Comparison of ENCODE assay signal across 16 cellular contexts in genomic region chr3:134477938-134478337, GRCh38. TPM values are rescaled to one million over a fixed set of nuclear protein-coding genes. Genes with fewer than 3 reads are reported as not detected.
DNase-seq lines count a peak whose midpoint lies in the region; ATAC-seq and TF ChIP-seq lines count a peak whose summit lies in the region.
"Had no signal": no experiment of that assay in that cellular context is flagged by ENCODE, and none has a peak within 500 bp of the region (broad histone marks: within the 10 kb centered on the region; RNA-seq: fewer than 3 reads in every experiment).

No MANE protein-coding gene starts in this region.

- BruUV-seq in IMR-90 (replicated peaks; lab: Mats Ljungman, UMichigan): TSS peak; percentile 95

- dilution Hi-C loops in IMR-90 (cut with HindIII; ENCODE audit: low sequenced_read_pairs, unreplicated experiment): no loop called here

- no peaks in the 10 kb centered on the region for H3K27me3 Mint-ChIP-seq in brain

- H3K9me1 ChIP-seq in IMR-90 (ENCODE audit: insufficient read depth, low read length): peaks cover 23% of the 10 kb centered on the region

- POLR2A ChIA-PET in IMR-90 (lab: Charles Lee; ENCODE audit: unreplicated experiment): no interaction called here

- no peaks in the 10 kb centered on the region for H3K79me2 ChIP-seq in smooth muscle cell (ENCODE audit: low read depth)

- peak overlapping the region; percentile 62; the same call in 1 of the 2 replicates for H4K91ac ChIP-seq in IMR-90 (ENCODE audit: insufficient read depth, low read depth, low read length)

- H3K36me3 ChIP-seq in IMR-90 (ENCODE audit: control insufficient read depth, insufficient read depth, low read length): peaks cover 19% of the 10 kb centered on the region
- peaks cover 0 to 34% (median 13%) of the 10 kb centered on the region in 4 donors for H3K36me3 ChIP-seq in right lobe of liver
- H3K36me3 ChIP-seq in smooth muscle cell (ENCODE audit: low read depth): peaks cover 12% of the 10 kb centered on the region
- H3K36me3 ChIP-seq in Peyer's patch: peaks cover 0 to 56% (median 0%) of the 10 kb centered on the region in 3 donors

- H3K27ac ChIP-seq in IMR-90 (ENCODE audit: insufficient read depth, low read length) (peak overlapping the region; percentile 23; the same call in 1 of the 2 replicates), right lobe of liver (no peak overlapping the region), smooth muscle cell (ENCODE audit: low read depth) (peak overlapping the region; percentile 65), Peyer's patch (no peak overlapping the region)
- H3K27ac ChIP-seq: brain microvascular endothelial cell, WERI-Rb-1 had no signal

- H4K5ac ChIP-seq in IMR-90 (ENCODE audit: low read depth, low read length): peak overlapping the region; percentile 69; the same call in 1 of the 2 replicates

- peak overlapping the region; percentile 75 for H2BK120ac ChIP-seq in IMR-90 (ENCODE audit: low read depth, low read length)

- in situ Hi-C loops in IMR-90 (cut with MboI; ENCODE audit: low sequenced_read_pairs): loop anchor here (25.0 kb wide), 1 partner anchor 666 kb away; the partner anchor contains the start of gene SRPRB

- no peak for TF ChIP-seq CTCF in IMR-90 (conservative IDR thresholded peaks at IDR 0.05; ENCODE audit: low read depth, low read length)
- no peak for TF ChIP-seq CTCF in brain (conservative IDR thresholded peaks at IDR 0.05)
- no peak for TF ChIP-seq CTCF in right lobe of liver (IDR thresholded peaks at IDR 0.05)
- no peak for TF ChIP-seq CTCF in smooth muscle cell (IDR thresholded peaks at IDR 0.05; ENCODE audit: borderline replicate concordance, insufficient read depth, poor library complexity, severe bottlenecking)
- TF ChIP-seq CTCF in Peyer's patch (IDR thresholded peaks at IDR 0.05): no peak

- peak overlapping the region; percentile 79 for H3K14ac ChIP-seq in IMR-90 (replicated peaks; ENCODE audit: low read depth, low read length)

- peak overlapping the region; percentile 50; the same call in 2 of the 3 replicates for H2BK15ac ChIP-seq in IMR-90 (ENCODE audit: low read depth, low read length)

- no peak for TF ChIP-seq RAD21 in IMR-90 (IDR thresholded peaks at IDR 0.05; ENCODE audit: low read length)

- peaks cover 43% of the 10 kb centered on the region for H3K36me3 Mint-ChIP-seq in brain

- no peaks in the 10 kb centered on the region for H4K20me1 ChIP-seq in IMR-90 (ENCODE audit: insufficient read depth, low read length)
- H4K20me1 ChIP-seq in smooth muscle cell (ENCODE audit: low read depth): no peaks in the 10 kb centered on the region

- ATAC-seq in IMR-90 (ENCODE audit: low read depth) (peak; percentile 34), right lobe of liver (peak; percentile 48 to 69 (median 57)), HG03439 (IDR thresholded peaks at IDR 0.05; ENCODE audit: unreplicated experiment) (no peak)

- H3K18ac ChIP-seq in IMR-90 (ENCODE audit: low read depth, low read length): peak overlapping the region; percentile 71; the same call in 1 of the 2 replicates

- H2AK9ac ChIP-seq in IMR-90 (replicated peaks; ENCODE audit: low read depth, low read length, poor library complexity): no peak overlapping the region

- no peaks in the 10 kb centered on the region for H3K27me3 ChIP-seq in IMR-90 (ENCODE audit: control insufficient read depth, insufficient read depth, low read length)
- H3K27me3 ChIP-seq in right lobe of liver: no peaks in the 10 kb centered on the region
- H3K27me3 ChIP-seq in smooth muscle cell (ENCODE audit: low read depth): no peaks in the 10 kb centered on the region
- no peaks in the 10 kb centered on the region for H3K27me3 ChIP-seq in Peyer's patch
- H3K27me3 ChIP-seq: brain microvascular endothelial cell, transverse colon had no signal

- DNase-seq in IMR-90 (no peak), right lobe of liver (no peak), smooth muscle cell (lab: John Stamatoyannopoulos, UW; ENCODE audit: unreplicated experiment) (no peak), NCI-H187 (lab: John Stamatoyannopoulos, UW) (no peak), NCI-H146 (lab: John Stamatoyannopoulos, UW) (no peak), Peyer's patch (no peak)
- DNase-seq: activated effector memory CD4-positive, alpha-beta T cell treated with anti-CD3 and anti-CD28 coated beads, Interleukin-2, amount 50 U/mL, for 16 hours; brain microvascular endothelial cell; C1 segment of cervical spinal cord; posterior cingulate gyrus; stimulated activated CD4-positive, alpha-beta T cell treated with anti-CD3 and anti-CD28 coated beads, Interleukin-1b, Interleukin-23, amount 100 ng/mL, for 48 hours; stimulated activated CD8-positive, alpha-beta memory T cell treated with anti-CD3 and anti-CD28 coated beads, Interleukin-4, amount 100 ng/mL, for 48 hours; transverse colon; WERI-Rb-1 had no signal

- peak overlapping the region; percentile 24; the same call in 1 of the 2 replicates for H3K4me2 ChIP-seq in IMR-90 (ENCODE audit: low read depth, low read length)
- H3K4me2 ChIP-seq in smooth muscle cell: no peak overlapping the region

- peak overlapping the region in 1 of 2 experiments; percentile 13; a peak in 2 of 4 replicates for H4K8ac ChIP-seq in IMR-90 (ENCODE audit: low read depth in 2 of 2, low read length in 2 of 2)

- H3K9ac ChIP-seq in IMR-90 (ENCODE audit: low read depth, low read length) (no peak overlapping the region), smooth muscle cell (ENCODE audit: low read depth) (no peak overlapping the region)

- H2AFZ ChIP-seq in IMR-90 (replicated peaks; ENCODE audit: low read length, poor library complexity) (no peak overlapping the region), smooth muscle cell (ENCODE audit: low read depth) (no peak overlapping the region)

- H3K9me3 ChIP-seq in IMR-90 (ENCODE audit: control insufficient read depth, insufficient read depth, low read length): no peaks in the 10 kb centered on the region
- no peaks in the 10 kb centered on the region for H3K9me3 ChIP-seq in right lobe of liver
- H3K9me3 ChIP-seq in smooth muscle cell (replicated peaks; ENCODE audit: low read depth): no peaks in the 10 kb centered on the region
- no peaks in the 10 kb centered on the region for H3K9me3 ChIP-seq in Peyer's patch
- H3K9me3 ChIP-seq: transverse colon had no signal

- intact Hi-C loops in IMR-90 (cut with micrococcal nuclease): no loop called here
- intact Hi-C loops in right lobe of liver (cut with DNase I): loop anchor here (10.0 kb wide), 2 partner anchors 93 to 173 kb away; no protein-coding TSS in a partner anchor

- H3K56ac ChIP-seq in IMR-90 (ENCODE audit: extremely low read depth, insufficient read depth, low read length): no peak overlapping the region

- peak overlapping the region; percentile 72 for H2BK5ac ChIP-seq in IMR-90 (ENCODE audit: low read depth, low read length, poor library complexity, severe bottlenecking)

- peak overlapping the region; percentile 57; the same call in 1 of the 2 replicates for H2BK20ac ChIP-seq in IMR-90 (ENCODE audit: low read depth, low read length)

- H3K4ac ChIP-seq in IMR-90 (ENCODE audit: low read depth, low read length): peak overlapping the region; percentile 67; the same call in 1 of the 2 replicates

- H3K4me3 Mint-ChIP-seq in brain: no peak overlapping the region

- TF ChIP-seq POLR2A in IMR-90 (IDR thresholded peaks at IDR 0.05; ENCODE audit: low read depth, low read length) (no peak), right lobe of liver (IDR thresholded peaks at IDR 0.05) (no peak), Peyer's patch (IDR thresholded peaks at IDR 0.05) (no peak)

- H3F3A ChIP-seq in smooth muscle cell (ENCODE audit: low read depth): no peaks in the 10 kb centered on the region

- peak overlapping the region in 3 of 5 experiments; percentile 66 to 81 (median 71) for H3K27ac Mint-ChIP-seq in brain

- no peaks in the 10 kb centered on the region for H3K9me3 Mint-ChIP-seq in brain

- H2AK5ac ChIP-seq in IMR-90 (ENCODE audit: low read depth, low read length): peak overlapping the region; percentile 36; the same call in 1 of the 2 replicates

- H3K4me3 ChIP-seq in IMR-90 (ENCODE audit: insufficient read depth, low read depth, low read length) (no peak overlapping the region), right lobe of liver (no peak overlapping the region), smooth muscle cell (no peak overlapping the region), Peyer's patch (no peak overlapping the region)
- H3K4me3 ChIP-seq: transverse colon had no signal

- CTCF ChIA-PET in IMR-90 (lab: Yijun Ruan, JAX): interaction anchor here (0.5 to 3.0 kb wide), 4 partner anchors 112 to 265 kb away, joined by 3 to 8 read pairs (median 4); no protein-coding TSS in a partner anchor

- H3K23ac ChIP-seq in IMR-90 (ENCODE audit: low read depth, low read length): no peak overlapping the region; the same call in 1 of the 2 replicates

- WGBS in IMR-90 (ENCODE audit: extremely low coverage in 2 of 2, insufficient read length in 1 of 2), 2 experiments: no CpG with 5 or more reads among the region's 2 CpGs
- 24% methylated on average over 2 of the region's 2 CpGs for WGBS in right lobe of liver (ENCODE audit: insufficient coverage, low coverage, low lambda C conversion rate, missing lambda C conversion rate)
- WGBS in smooth muscle cell (ENCODE audit: low lambda C conversion rate): 50% methylated on average over 2 of the region's 2 CpGs

- peaks cover 26% of the 10 kb centered on the region for H3K4me1 Mint-ChIP-seq in brain

- peaks cover 31 to 64% of the 10 kb centered on the region in 2 experiments for H3K79me1 ChIP-seq in IMR-90 (ENCODE audit: low read depth in 1 of 2, low read length in 2 of 2)

- H3K4me1 ChIP-seq in IMR-90 (ENCODE audit: control insufficient read depth, insufficient read depth, low read length) (peaks cover 25% of the 10 kb centered on the region), right lobe of liver (peaks cover 0 to 35% (median 7%) of the 10 kb centered on the region in 4 donors), smooth muscle cell (ENCODE audit: low read depth) (no peaks in the 10 kb centered on the region), Peyer's patch (no peaks in the 10 kb centered on the region)

RNA-seq across cellular contexts. Expression of gene ANAPC13, which starts 7.8 kb away (rescaled TPM):
- total RNA-seq in IMR-90 (2012; rRNA removed): 43.4 and 82.8 TPM in 2 replicates
- 56.5 and 62.9 TPM in 2 replicates for polyA plus RNA-seq in IMR-90 (2012; rRNA removed)
- 9.9 and 21.7 TPM in 2 replicates for polyA plus RNA-seq in IMR-90 (2012; cell fraction: cytosol; rRNA removed)
- polyA plus RNA-seq in IMR-90 (2012; cell fraction: nucleus; rRNA removed; ENCODE audit: low replicate concordance): 2.4 and 19.8 TPM in 2 replicates
- 81.3 TPM for polyA plus RNA-seq in brain (ENCODE audit: insufficient read depth, low read depth, low replicate concordance)
- 10 to 100 TPM; 23.1 to 46.6 (median 31.7) TPM for total RNA-seq in right lobe of liver
- total RNA-seq in smooth muscle cell: 115 and 119 TPM in 2 replicates
- 93.8 and 114 TPM in 2 replicates for polyA plus RNA-seq in smooth muscle cell
- 10 to 100 TPM; 24.5 to 50.3 (median 39.9) TPM for total RNA-seq in Peyer's patch

RNA-seq across cellular contexts. Expression of gene CEP63, which starts 7.9 kb away (rescaled TPM):
- total RNA-seq in IMR-90 (2012; rRNA removed): 6.5 and 16.1 TPM in 2 replicates
- polyA plus RNA-seq in IMR-90 (2012; rRNA removed): 8.8 and 9.1 TPM in 2 replicates
- polyA plus RNA-seq in IMR-90 (2012; cell fraction: cytosol; rRNA removed): 2.5 and 4.2 TPM in 2 replicates
- polyA plus RNA-seq in IMR-90 (2012; cell fraction: nucleus; rRNA removed; ENCODE audit: low replicate concordance): 3.7 and 5.7 TPM in 2 replicates
- polyA plus RNA-seq in brain (ENCODE audit: insufficient read depth, low read depth, low replicate concordance): 16.6 TPM
- total RNA-seq in right lobe of liver: 10 to 100 TPM in 2 of 6 experiments, 1 to 10 TPM in 4; 8.7 to 14.4 (median 9.1) TPM
- 16.9 and 20.2 TPM in 2 replicates for total RNA-seq in smooth muscle cell
- 21.4 and 24.5 TPM in 2 replicates for polyA plus RNA-seq in smooth muscle cell
- 10 to 100 TPM; 13.3 to 67.7 (median 19.6) TPM for total RNA-seq in Peyer's patch

Comparison
In these comparisons a context has a peak if more than half of its experiments do, and no peak if none do; other contexts are left out.
1. H3K27ac ChIP-seq: peak in IMR-90 (single experiment) and smooth muscle cell (single experiment); none in right lobe of liver (0 of 3) and Peyer's patch (0 of 4).